Comparison of ENCODE assay signal across 8 cellular contexts in genomic region chr20:3932277-3933073, GRCh38. TPM values are rescaled to one million over a fixed set of nuclear protein-coding genes. Genes with fewer than 3 reads are reported as not detected.
A peak's percentile ranks its signal among the peaks of the same experiment; 100 is the strongest.
DNase-seq lines count a peak whose midpoint lies in the region; ATAC-seq and TF ChIP-seq lines count a peak whose summit lies in the region.

No MANE protein-coding gene starts in this region.

- DNase-seq in DMS53 (lab: John Stamatoyannopoulos, UW) = peak; percentile 65
- no peak for DNase-seq in Panc1 (ENCODE audit: low read depth, low spot score)
- no peak for DNase-seq in epithelial cell of proximal tubule (ENCODE audit: low read depth)
- no peak for DNase-seq in prostate gland (ENCODE audit: low spot score)
- no peak for DNase-seq in hippocampal formation (lab: John Stamatoyannopoulos, UW)
- no peak for DNase-seq in activated CD8-positive, alpha-beta memory T cell treated with anti-CD3 and anti-CD28 coated beads for 24 hours
- no peak for DNase-seq in GM19238 (ENCODE audit: insufficient read length, low spot score)

- peak overlapping the region; percentile 15 to 32; a peak in 3 of 4 replicates for H3K4me3 ChIP-seq in Panc1 (ENCODE audit: low read depth in 2 of 2, low read length in 2 of 2)
- peak overlapping the region; percentile 44 for H3K4me3 ChIP-seq in epithelial cell of proximal tubule (ENCODE audit: low read depth, low read length)
- H3K4me3 ChIP-seq in prostate gland = peak overlapping the region; percentile 12 to 20

- no peak for TF ChIP-seq CTCF in Panc1 (IDR thresholded peaks at IDR 0.05)
- TF ChIP-seq CTCF in epithelial cell of proximal tubule (conservative IDR thresholded peaks at IDR 0.05; ENCODE audit: low read depth, low read length) = no peak
- no peak for TF ChIP-seq CTCF in prostate gland (IDR thresholded peaks at IDR 0.05)

- POLR2A ChIA-PET in Panc1 (lab: Charles Lee) = interaction anchor here (0.6 kb wide), 2 partner anchors 11 to 435 kb away, joined by 3 to 11 read pairs; no protein-coding TSS in a partner anchor

- intact Hi-C loops in Panc1 (cut with micrococcal nuclease; ENCODE audit: unreplicated experiment) (no loop called here), prostate gland (cut with DNase I) (loop anchor here (5.0 kb wide), 2 partner anchors 45 to 80 kb away; partner anchors contain the start of gene PANK2)

- WGBS in prostate gland = 49% methylated on average over 10 of the region's 10 CpGs

- H3K9me3 ChIP-seq in Panc1 (ENCODE audit: control insufficient read depth, insufficient read depth, low read depth, low read length) (no peaks in the 10 kb centered on the region), prostate gland (no peaks in the 10 kb centered on the region)

- TF ChIP-seq POLR2A in prostate gland (IDR thresholded peaks at IDR 0.05) = no peak

- CTCF ChIA-PET in Panc1 (lab: Charles Lee) = interaction anchor here (0.6 kb wide), 1 partner anchor 241 kb away, joined by 5 read pairs; no protein-coding TSS in a partner anchor

- H3K27me3 ChIP-seq in Panc1 (ENCODE audit: control insufficient read depth, insufficient read depth, low read length) (no peaks in the 10 kb centered on the region), prostate gland (replicated peaks; ENCODE audit: insufficient read depth) (no peaks in the 10 kb centered on the region)

- in situ Hi-C loops in Panc1 (cut with HindIII; ENCODE audit: low pct_unique_long_range_greater_than_20kb, low sequenced_read_pairs) = no loop called here

- BruUV-seq in Panc1 (replicated peaks; lab: Mats Ljungman, UMichigan) = no TSS peak

- no peaks in the 10 kb centered on the region; the same call in 1 of the 2 replicates for H3K36me3 ChIP-seq in Panc1 (ENCODE audit: control insufficient read depth, insufficient read depth, low read length)
- H3K36me3 ChIP-seq in prostate gland = no peaks in the 10 kb centered on the region

- H3K4me1 ChIP-seq in Panc1 (ENCODE audit: control insufficient read depth, insufficient read depth, low read length) (peaks cover 14% of the 10 kb centered on the region), prostate gland (replicated peaks) (no peaks in the 10 kb centered on the region)

- H3K27ac ChIP-seq in Panc1 (ENCODE audit: low read length) (peak overlapping the region; percentile 83), prostate gland (peak overlapping the region; percentile 23 to 69)

- no peak for ATAC-seq in Panc1
- ATAC-seq in GM19452 (IDR thresholded peaks at IDR 0.05; ENCODE audit: unreplicated experiment) = no peak

RNA-seq across cellular contexts. Expression of gene PANK2, which starts 43.3 kb away (rescaled TPM):
- total RNA-seq in Panc1 (2021; ENCODE audit: unreplicated experiment) (40.9 TPM), epithelial cell of proximal tubule (29.3 and 45.4 TPM in 2 replicates), prostate gland (10 to 100 TPM; 49.7 to 53.9 TPM)
- 25.0 TPM for polyA plus RNA-seq in Panc1 (2012; ENCODE audit: insufficient read length)
